10 cellular contexts compared by ENCODE assay signal in genomic region chr22:31349960-31350359, GRCh38.
"Had no signal": no experiment of that assay in that cellular context is flagged by ENCODE, and none has a peak within 500 bp of the region (broad histone marks: within the 10 kb centered on the region; RNA-seq: fewer than 3 reads in every experiment).

No MANE protein-coding gene starts in this region.

- H3K27me3 ChIP-seq: MG63 had no signal

- H3K9me3 ChIP-seq: MG63, SK-N-SH had no signal

- H3K27ac ChIP-seq: HL-60, RWPE1 had no signal

- FAIRE-seq: HTR-8/SVneo, RCC 7860 had no signal

- DNase-seq: Karpas-422, MG63, NCI-H1417 treated with DMSO at 0.1 percent for 48 hours, NCI-H526 treated with DMSO at 0.1 percent for 48 hours, SW 1271 had no signal

- H3K4me3 ChIP-seq: MG63 had no signal

- H3K4me2 ChIP-seq: SK-N-SH had no signal

- H3K9ac ChIP-seq: SK-N-SH had no signal
